Comparison of ENCODE assay signal across 3 cellular contexts in genomic region chr2:108253106-108253505, GRCh38.
TF ChIP-seq lines count a peak whose summit lies in the region.

No MANE protein-coding gene starts in this region.

TF ChIP-seq in Ishikawa, 13 proteins besides CTCF, POLR2A, EP300 and RAD21:
- TF ChIP-seq NFIC (IDR thresholded peaks at IDR 0.05) (peak; percentile 71), USF1 (IDR thresholded peaks at IDR 0.05) (no peak)

TF ChIP-seq in K562, 482 proteins besides CTCF, POLR2A, EP300 and RAD21:
- no peak for TF ChIP-seq TAF9B (IDR thresholded peaks at IDR 0.05; ENCODE audit: partially characterized antibody)
- TF ChIP-seq RNF219 (CRISPR knock-in tag; IDR thresholded peaks at IDR 0.05) = no peak
- TF ChIP-seq NFIX (CRISPR knock-in tag; IDR thresholded peaks at IDR 0.05; ENCODE audit: low read depth) = peak; percentile 97
- TF ChIP-seq NFIC (IDR thresholded peaks at IDR 0.05) = peak; percentile 98
- TF ChIP-seq BMI1 (IDR thresholded peaks at IDR 0.05; ENCODE audit: low read length) = no peak
- no peak for TF ChIP-seq THAP12 (CRISPR knock-in tag; IDR thresholded peaks at IDR 0.05)
- no peak for TF ChIP-seq CGGBP1 (CRISPR knock-in tag; IDR thresholded peaks at IDR 0.05)
- no peak for TF ChIP-seq ZMIZ1 (IDR thresholded peaks at IDR 0.05; ENCODE audit: low read depth in 2 of 2, low read length in 2 of 2)
- TF ChIP-seq PHTF2 (CRISPR knock-in tag; IDR thresholded peaks at IDR 0.05) = no peak
- no peak for TF ChIP-seq ZNF224 (CRISPR knock-in tag; IDR thresholded peaks at IDR 0.05)
- no peak for TF ChIP-seq ZKSCAN8 (CRISPR knock-in tag; IDR thresholded peaks at IDR 0.05)

TF ChIP-seq in SK-N-SH, 30 proteins besides CTCF, POLR2A, EP300 and RAD21:
- no peak for TF ChIP-seq CHD2 (IDR thresholded peaks at IDR 0.05; ENCODE audit: low read length, partially characterized antibody)
- TF ChIP-seq MXI1 (IDR thresholded peaks at IDR 0.05; ENCODE audit: low read depth, low read length) = no peak
- no peak for TF ChIP-seq ZBTB33 (IDR thresholded peaks at IDR 0.05; ENCODE audit: borderline replicate concordance, low read depth)
